ENCODE assay signal across 9 cellular contexts in the genomic region with DNA sequence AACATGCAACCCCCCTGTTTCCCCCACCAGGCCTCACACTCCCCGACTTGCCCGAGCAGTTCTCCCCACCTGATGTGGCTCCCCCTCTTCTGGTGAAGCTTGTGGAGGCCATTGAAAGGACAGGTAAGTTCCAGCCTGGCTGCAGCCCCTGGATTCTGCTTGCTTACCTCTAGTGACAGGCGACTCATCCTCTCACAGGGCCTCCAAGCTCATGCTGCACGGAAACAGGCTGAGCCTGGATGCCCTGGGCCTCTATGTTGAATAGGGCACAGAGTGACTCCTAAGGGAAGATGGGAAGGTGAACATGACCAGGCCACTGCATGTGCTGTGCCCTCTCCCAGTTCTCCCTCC. TPM values are rescaled to one million over a fixed set of nuclear protein-coding genes. Genes with fewer than 3 reads are reported as not detected.
DNase-seq lines count a peak whose midpoint lies in the region; ATAC-seq and TF ChIP-seq lines count a peak whose summit lies in the region.
"Had no signal": no experiment of that assay in that cellular context is flagged by ENCODE, and none has a peak within 500 bp of the region (broad histone marks: within the 10 kb centered on the region; RNA-seq: fewer than 3 reads in every experiment).

No MANE protein-coding gene starts in this region.

- H3K9me3 ChIP-seq in tibial nerve: no peaks in the 10 kb centered on the region

- peak; percentile 32 for DNase-seq in activated naive CD4-positive, alpha-beta T cell treated with anti-CD3 and anti-CD28 coated beads for 36 hours
- DNase-seq in activated naive CD4-positive, alpha-beta T cell treated with Interleukin-2 at 50 U/mL for 16 hours: no peak
- DNase-seq in activated CD4-positive, alpha-beta T cell treated with anti-CD3 and anti-CD28 coated beads, Interleukin-2, amount 50 U/mL, for 48 hours: peak; percentile 10 to 26
- DNase-seq in kidney tubule cell (ENCODE audit: low spot score): peak; percentile 45
- DNase-seq in tibial nerve (ENCODE audit: low spot score in 2 of 2): no peak
- DNase-seq: small intestine had no signal

- TF ChIP-seq POLR2A in tibial nerve (IDR thresholded peaks at IDR 0.05): no peak

- WGBS in tibial nerve, 2 donors: 83 to 94% methylated on average over 3 to 4 of the region's 4 CpGs

- no peaks in the 10 kb centered on the region for H3K27me3 ChIP-seq in tibial nerve

- H3K9me3 Mint-ChIP-seq in activated naive CD4-positive, alpha-beta T cell treated with anti-CD3 and anti-CD28 coated beads for 36 hours: no peaks in the 10 kb centered on the region

- peaks cover 0 to 46% (median 28%) of the 10 kb centered on the region in 4 donors for H3K4me1 ChIP-seq in tibial nerve

- TF ChIP-seq CTCF in tibial nerve (IDR thresholded peaks at IDR 0.05): no peak

- CTCF ChIA-PET in activated naive CD4-positive, alpha-beta T cell treated with anti-CD3 and anti-CD28 coated beads for 36 hours (lab: Charles Lee): interaction anchor here (0.6 to 2.3 kb wide), 7 partner anchors 9 to 151 kb away, joined by 3 to 15 read pairs (median 4); partner anchors contain the start of gene MAST3

- no peaks in the 10 kb centered on the region for H3K27me3 Mint-ChIP-seq in activated naive CD4-positive, alpha-beta T cell treated with anti-CD3 and anti-CD28 coated beads for 36 hours (ENCODE audit: low read depth)

- TF ChIP-seq EP300 in tibial nerve (IDR thresholded peaks at IDR 0.05): no peak

- no peak overlapping the region for H3K27ac Mint-ChIP-seq in activated naive CD4-positive, alpha-beta T cell treated with anti-CD3 and anti-CD28 coated beads for 36 hours

- H3K4me3 Mint-ChIP-seq in activated naive CD4-positive, alpha-beta T cell treated with anti-CD3 and anti-CD28 coated beads for 36 hours: peak overlapping the region; percentile 76

- intact Hi-C loops in activated naive CD4-positive, alpha-beta T cell treated with anti-CD3 and anti-CD28 coated beads for 36 hours (cut with micrococcal nuclease): loop anchor here (2.0 kb wide), 1 partner anchor 44 kb away; the partner anchor contains the start of gene RAB3A

- H3K36me3 Mint-ChIP-seq in activated naive CD4-positive, alpha-beta T cell treated with anti-CD3 and anti-CD28 coated beads for 36 hours (ENCODE audit: low read depth): peaks cover 11% of the 10 kb centered on the region

- H3K36me3 ChIP-seq in tibial nerve: peaks cover 0 to 50% (median 0%) of the 10 kb centered on the region in 3 donors

- H3K4me1 Mint-ChIP-seq in activated naive CD4-positive, alpha-beta T cell treated with anti-CD3 and anti-CD28 coated beads for 36 hours (ENCODE audit: low read depth): peaks cover 12% of the 10 kb centered on the region

- H3K27ac ChIP-seq in tibial nerve: peak overlapping the region; percentile 67 to 91 (median 86)

- peak overlapping the region in 2 of 4 donors; percentile 20 to 60 for H3K4me3 ChIP-seq in tibial nerve

- ATAC-seq in HG02623 (IDR thresholded peaks at IDR 0.05; ENCODE audit: unreplicated experiment) (no peak), HG02759 (IDR thresholded peaks at IDR 0.05; ENCODE audit: unreplicated experiment) (no peak), GM21390 (IDR thresholded peaks at IDR 0.05; ENCODE audit: unreplicated experiment) (no peak)

RNA-seq across cellular contexts. Expression of gene PIK3R2, which starts 7.5 kb away (rescaled TPM):
- total RNA-seq in activated naive CD4-positive, alpha-beta T cell treated with anti-CD3 and anti-CD28 coated beads for 36 hours: 10 to 100 TPM; 16.1 to 16.3 TPM
- 10 to 100 TPM; 12.2 to 38.1 (median 15.7) TPM for total RNA-seq in tibial nerve

RNA-seq across cellular contexts. Expression of gene IFI30, which starts 13.2 kb away (rescaled TPM):
- 10 to 100 TPM; 19.0 to 20.8 TPM for total RNA-seq in activated naive CD4-positive, alpha-beta T cell treated with anti-CD3 and anti-CD28 coated beads for 36 hours
- total RNA-seq in tibial nerve: 100 to 1,000 TPM in 1 of 4 donors, 10 to 100 TPM in 3; 19.0 to 101 (median 29.4) TPM

RNA-seq across cellular contexts. Expression of gene MPV17L2, which starts 32.6 kb away (rescaled TPM):
- 1 to 10 TPM; 6.3 to 6.5 TPM for total RNA-seq in activated naive CD4-positive, alpha-beta T cell treated with anti-CD3 and anti-CD28 coated beads for 36 hours
- 10 to 100 TPM; 11.1 to 19.0 (median 15.5) TPM for total RNA-seq in tibial nerve

RNA-seq across cellular contexts. Expression of gene RAB3A, which starts 43.4 kb away (rescaled TPM):
- total RNA-seq in activated naive CD4-positive, alpha-beta T cell treated with anti-CD3 and anti-CD28 coated beads for 36 hours: 1 to 10 TPM; 3.8 to 6.0 TPM
- total RNA-seq in tibial nerve: 1 to 10 TPM in 3 of 4 donors, not detected in 1; 1.5 to 5.1 (median 3.9) TPM

Comparison
In these comparisons a context has a peak if more than half of its experiments do, and no peak if none do; other contexts are left out.
1. DNase-seq: peak in activated naive CD4-positive, alpha-beta T cell treated with anti-CD3 and anti-CD28 coated beads for 36 hours (single experiment), activated CD4-positive, alpha-beta T cell treated with anti-CD3 and anti-CD28 coated beads, Interleukin-2, amount 50 U/mL, for 48 hours (2 of 2) and kidney tubule cell (single experiment); none in activated naive CD4-positive, alpha-beta T cell treated with Interleukin-2 at 50 U/mL for 16 hours (single experiment) and tibial nerve (0 of 2).